14 cellular contexts compared by ENCODE assay signal in the genomic region with DNA sequence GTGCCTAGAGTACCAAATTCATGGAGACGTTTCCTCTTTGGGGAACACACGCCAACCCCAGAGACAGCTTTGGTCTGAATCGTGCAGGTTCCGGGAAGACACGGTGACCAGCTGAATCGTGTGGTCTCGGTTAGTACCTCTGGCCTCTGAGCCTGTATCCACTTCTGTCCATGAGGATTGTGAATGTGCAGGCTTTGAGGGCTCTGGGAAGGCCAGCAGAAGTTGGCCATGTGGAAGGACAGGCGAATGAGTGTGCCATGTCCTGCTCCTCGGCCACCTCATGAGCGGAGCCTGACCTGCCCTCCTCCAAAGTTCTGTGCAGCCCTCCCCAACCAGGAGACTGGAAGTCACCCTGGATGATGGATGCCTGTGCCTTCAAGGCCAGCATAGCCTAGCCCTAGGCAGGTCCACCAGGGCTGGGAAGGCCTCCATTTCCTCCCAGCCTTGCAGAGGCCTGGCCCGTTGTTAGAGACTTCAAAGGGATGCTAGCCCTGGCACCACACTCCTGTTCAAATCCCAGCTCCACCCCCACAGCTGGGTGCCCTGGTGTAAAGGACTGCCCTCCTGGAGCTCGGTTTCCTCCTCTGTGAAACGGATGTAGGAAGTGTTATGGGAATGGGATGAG. TPM values are rescaled to one million over a fixed set of nuclear protein-coding genes. Genes with fewer than 3 reads are reported as not detected.
A peak's percentile ranks its signal among the peaks of the same experiment; 100 is the strongest.
DNase-seq lines count a peak whose midpoint lies in the region; ATAC-seq and TF ChIP-seq lines count a peak whose summit lies in the region.
"Had no signal": no experiment of that assay in that cellular context is flagged by ENCODE, and none has a peak within 500 bp of the region (broad histone marks: within the 10 kb centered on the region; RNA-seq: fewer than 3 reads in every experiment).

No MANE protein-coding gene starts in this region.

- no peaks in the 10 kb centered on the region for H3K9me3 Mint-ChIP-seq in CD8-positive, alpha-beta memory T cell
- no peaks in the 10 kb centered on the region for H3K9me3 Mint-ChIP-seq in nephron
- H3K9me3 Mint-ChIP-seq: activated CD4-positive, alpha-beta memory T cell treated with anti-CD3 and anti-CD28 coated beads, Interleukin-2, amount 10 ng/mL, durations not matched to agents 7 days and 5 days had no signal

- H3K27me3 Mint-ChIP-seq in CD8-positive, alpha-beta memory T cell: peaks cover 19 to 24% of the 10 kb centered on the region in 2 donors
- H3K27me3 Mint-ChIP-seq in nephron (ENCODE audit: low read depth): peaks cover 47% of the 10 kb centered on the region

- no peak for TF ChIP-seq CTCF in nephron (IDR thresholded peaks at IDR 0.05; ENCODE audit: unreplicated experiment in 3 of 3)

- CTCF ChIA-PET in CD8-positive, alpha-beta memory T cell (lab: Charles Lee): interaction anchor here (0.6 kb wide), 1 partner anchor 67 kb away, joined by 3 read pairs; no protein-coding TSS in a partner anchor

- H3K4me3 ChIP-seq in CD8-positive, alpha-beta memory T cell (ENCODE audit: low read length): no peak overlapping the region
- no peak overlapping the region; the same call in 1 of the 2 replicates for H3K4me3 ChIP-seq in HUES6 (ENCODE audit: low read depth, low read length)
- no peak overlapping the region for H3K4me3 ChIP-seq in endocrine pancreas (ENCODE audit: control insufficient read depth, insufficient read depth, low read length)
- H3K4me3 ChIP-seq: BLaER1 treated with 17β-estradiol and CSF1 and Interleukin-3, amounts not matched to agents 10 nM and 100 nM had no signal

- peak overlapping the region in 4 of 7 donors; percentile 31 to 70 (median 60) for H3K4me3 Mint-ChIP-seq in CD8-positive, alpha-beta memory T cell
- H3K4me3 Mint-ChIP-seq in nephron: peak overlapping the region; percentile 77 to 84 (median 81)

- no peaks in the 10 kb centered on the region for H3K9me3 ChIP-seq in CD8-positive, alpha-beta memory T cell (ENCODE audit: low read length)
- no peaks in the 10 kb centered on the region for H3K9me3 ChIP-seq in HUES6 (ENCODE audit: control insufficient read depth, insufficient read depth, low read depth, low read length)
- H3K9me3 ChIP-seq in endocrine pancreas (ENCODE audit: control insufficient read depth, low read length): no peaks in the 10 kb centered on the region
- H3K9me3 ChIP-seq: BLaER1 treated with 17β-estradiol and CSF1 and Interleukin-3, amounts not matched to agents 10 nM and 100 nM had no signal

- H3K27ac ChIP-seq in CD8-positive, alpha-beta memory T cell (ENCODE audit: low read depth, low read length): peak overlapping the region; percentile 48
- no peak overlapping the region for H3K27ac ChIP-seq in HUES6 (ENCODE audit: low read depth, low read length)
- H3K27ac ChIP-seq: BLaER1 treated with 17β-estradiol and CSF1 and Interleukin-3, amounts not matched to agents 10 nM and 100 nM; brain microvascular endothelial cell had no signal

- H3K27ac Mint-ChIP-seq in CD8-positive, alpha-beta memory T cell: no peak overlapping the region
- no peak overlapping the region for H3K27ac Mint-ChIP-seq in nephron
- H3K27ac Mint-ChIP-seq: activated CD4-positive, alpha-beta memory T cell treated with anti-CD3 and anti-CD28 coated beads, Interleukin-2, amount 10 ng/mL, durations not matched to agents 7 days and 5 days had no signal

- H3K36me3 Mint-ChIP-seq in CD8-positive, alpha-beta memory T cell: peaks cover 0 to under 1% (median 0%) of the 10 kb centered on the region in 3 donors
- H3K36me3 Mint-ChIP-seq in nephron (ENCODE audit: low read depth): no peaks in the 10 kb centered on the region

- H3K9ac ChIP-seq in HUES6 (ENCODE audit: low read length): peak overlapping the region; percentile 1
- H3K9ac ChIP-seq in endocrine pancreas (ENCODE audit: control insufficient read depth, insufficient read depth, low read length): peak overlapping the region; percentile 32
- H3K9ac ChIP-seq: BLaER1 treated with 17β-estradiol and CSF1 and Interleukin-3, amounts not matched to agents 10 nM and 100 nM had no signal

- H3K4me1 ChIP-seq in CD8-positive, alpha-beta memory T cell (ENCODE audit: insufficient read depth, low read length): no peaks in the 10 kb centered on the region
- H3K4me1 ChIP-seq in HUES6 (ENCODE audit: control insufficient read depth, insufficient read depth, low read length) (peaks cover 27% of the 10 kb centered on the region; the same call in 1 of the 2 replicates), endocrine pancreas (ENCODE audit: control insufficient read depth, insufficient read depth, low read length) (peaks cover 12% of the 10 kb centered on the region)

- POLR2A ChIA-PET in CD8-positive, alpha-beta memory T cell (lab: Charles Lee): no interaction called here

- peaks cover 6% of the 10 kb centered on the region for H3K27me3 ChIP-seq in CD8-positive, alpha-beta memory T cell (ENCODE audit: insufficient read depth, low read length, poor library complexity, severe bottlenecking)
- H3K27me3 ChIP-seq in HUES6 (ENCODE audit: control insufficient read depth, insufficient read depth, low read length) (peaks cover 27% of the 10 kb centered on the region), endocrine pancreas (ENCODE audit: control insufficient read depth, insufficient read depth, low read length) (no peaks in the 10 kb centered on the region)

- H3K36me3 ChIP-seq in CD8-positive, alpha-beta memory T cell (ENCODE audit: insufficient read depth, low read length): no peaks in the 10 kb centered on the region
- H3K36me3 ChIP-seq in HUES6 (ENCODE audit: control insufficient read depth, insufficient read depth, low read length) (no peaks in the 10 kb centered on the region), endocrine pancreas (ENCODE audit: control insufficient read depth, insufficient read depth, low read length) (no peaks in the 10 kb centered on the region)
- H3K36me3 ChIP-seq: BLaER1 treated with 17β-estradiol and CSF1 and Interleukin-3, amounts not matched to agents 10 nM and 100 nM; brain microvascular endothelial cell had no signal

- no peak for DNase-seq in CD8-positive, alpha-beta memory T cell
- DNase-seq in SW480 (ENCODE audit: low spot score): no peak
- DNase-seq: brain microvascular endothelial cell; NK-92 treated with Interleukin-12 subunit alpha and Interleukin-12 subunit beta, amount 100 ng/mL, for 24 hours; SIG-M5 had no signal

- H3K4me1 Mint-ChIP-seq in CD8-positive, alpha-beta memory T cell: peaks cover 10 to 14% (median 12%) of the 10 kb centered on the region in 3 donors
- peaks cover 11% of the 10 kb centered on the region for H3K4me1 Mint-ChIP-seq in nephron

- ATAC-seq in GM21737 (IDR thresholded peaks at IDR 0.05; ENCODE audit: unreplicated experiment) (no peak), HG03439 (IDR thresholded peaks at IDR 0.05; ENCODE audit: unreplicated experiment) (no peak)

RNA-seq across cellular contexts. Expression of a gene that starts 1.7 kb away (rescaled TPM):
- total RNA-seq in CD8-positive, alpha-beta memory T cell: under 1 TPM in 1 of 2 experiments, not detected in 1; 0.18 TPM
- polyA plus RNA-seq in CD8-positive, alpha-beta memory T cell: not detected

RNA-seq across cellular contexts. Expression of a gene that starts 16.8 kb away (rescaled TPM):
- total RNA-seq in CD8-positive, alpha-beta memory T cell: not detected
- not detected for polyA plus RNA-seq in CD8-positive, alpha-beta memory T cell
- total RNA-seq: activated CD4-positive, alpha-beta memory T cell treated with anti-CD3 and anti-CD28 coated beads, Interleukin-2, amount 10 ng/mL, durations not matched to agents 7 days and 5 days; H4 had no signal

RNA-seq across cellular contexts. Expression of a gene that starts 39.4 kb away (rescaled TPM):
- not detected for total RNA-seq in CD8-positive, alpha-beta memory T cell
- not detected for polyA plus RNA-seq in CD8-positive, alpha-beta memory T cell
- total RNA-seq: activated CD4-positive, alpha-beta memory T cell treated with anti-CD3 and anti-CD28 coated beads, Interleukin-2, amount 10 ng/mL, durations not matched to agents 7 days and 5 days; omental fat pad had no signal
